8 cellular contexts compared by ENCODE assay signal in the genomic region with DNA sequence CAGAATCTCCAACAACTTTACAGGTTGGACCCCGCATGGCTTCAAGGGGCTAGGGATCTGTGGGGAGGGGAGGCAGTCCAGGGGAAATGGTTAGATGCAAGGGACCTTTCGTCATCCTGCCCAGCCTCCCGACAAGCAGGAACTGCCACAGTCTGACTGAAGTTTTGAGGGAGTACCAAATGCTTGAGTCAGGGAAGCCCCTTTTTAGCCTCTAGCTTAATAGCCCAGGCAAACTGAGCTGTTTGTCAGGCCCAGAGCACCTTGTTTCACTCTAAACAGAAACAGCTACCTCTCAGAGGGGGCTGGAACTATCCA. TPM values are rescaled to one million over a fixed set of nuclear protein-coding genes. Genes with fewer than 3 reads are reported as not detected.
DNase-seq lines count a peak whose midpoint lies in the region; ATAC-seq, FAIRE-seq and TF ChIP-seq lines count a peak whose summit lies in the region.

No MANE protein-coding gene starts in this region.

- H4K8ac ChIP-seq in H1 (ENCODE audit: extremely low read depth, insufficient read depth, low read length) (no peak overlapping the region), neuronal stem cell (ENCODE audit: low read depth, low read length) (no peak overlapping the region)

- no peak overlapping the region for H2BK15ac ChIP-seq in H1 (ENCODE audit: low read length)
- H2BK15ac ChIP-seq in neuronal stem cell (ENCODE audit: low read length): no peak overlapping the region

- H2AK5ac ChIP-seq in H1 (ENCODE audit: low read depth, low read length) (no peak overlapping the region; the same call in 1 of the 2 replicates), neuronal stem cell (ENCODE audit: low read depth, low read length) (no peak overlapping the region)

- no peak overlapping the region for H4K5ac ChIP-seq in H1 (ENCODE audit: insufficient read length, low read depth, low read length)

- H3K36me3 ChIP-seq in SK-N-SH (replicated peaks in 1 of 2; ENCODE audit: control insufficient read depth in 1 of 2, insufficient read depth in 2 of 2, low read length in 1 of 2) (peaks cover 0 to 12% of the 10 kb centered on the region in 2 experiments), H1 (ENCODE audit: control insufficient read depth in 2 of 4, insufficient read depth in 4 of 4, low read length in 3 of 4) (no peaks in the 10 kb centered on the region; a peak in 1 of 8 replicates), neuronal stem cell (replicated peaks in 1 of 2; ENCODE audit: control insufficient read depth in 2 of 2, insufficient read depth in 2 of 2, low read length in 2 of 2) (peaks cover 2 to 23% of the 10 kb centered on the region in 2 donors)

- no peak for TF ChIP-seq EP300 in SK-N-SH (IDR thresholded peaks at IDR 0.05; ENCODE audit: borderline replicate concordance in 1 of 2, low read depth in 1 of 2, low read length in 1 of 2)
- no peak for TF ChIP-seq EP300 in H1 (IDR thresholded peaks at IDR 0.05; ENCODE audit: borderline replicate concordance in 1 of 2, low read depth in 2 of 2, low read length in 2 of 2)

- H3K4ac ChIP-seq in H1 (replicated peaks; ENCODE audit: insufficient read length, low read depth, low read length): no peak overlapping the region
- no peak overlapping the region for H3K4ac ChIP-seq in neuronal stem cell (ENCODE audit: low read length)

- H3K27ac ChIP-seq in SK-N-SH (ENCODE audit: low read depth in 2 of 2, low read length in 1 of 2) (peak overlapping the region in 1 of 2 experiments; percentile 73; a peak in 2 of 4 replicates), H1 (ENCODE audit: low read depth, low read length) (no peak overlapping the region), neuronal stem cell (replicated peaks; ENCODE audit: low read length) (no peak overlapping the region)

- H2BK12ac ChIP-seq in H1 (ENCODE audit: low read depth, low read length) (no peak overlapping the region), neuronal stem cell (ENCODE audit: low read length) (no peak overlapping the region)

- H3K14ac ChIP-seq in H1 (ENCODE audit: insufficient read length): no peak overlapping the region
- H3K14ac ChIP-seq in neuronal stem cell (ENCODE audit: low read length): no peak overlapping the region

- POLR2A ChIA-PET in SK-N-SH (lab: Yijun Ruan, JAX): interaction anchor here (1.6 kb wide), 1 partner anchor 9 kb away, joined by 5 read pairs; no protein-coding TSS in a partner anchor
- POLR2A ChIA-PET in H1 (lab: Charles Lee; ENCODE audit: partially characterized antibody): interaction anchor here (1.2 to 2.2 kb wide), 4 partner anchors 9 to 37 kb away, joined by 4 to 9 read pairs (median 4); no protein-coding TSS in a partner anchor

- 8% methylated on average over 2 of the region's 3 CpGs for WGBS in SK-N-SH (ENCODE audit: low lambda C conversion rate)
- WGBS in H1 (ENCODE audit: extremely low coverage in 1 of 2, insufficient coverage in 1 of 2, insufficient read length in 1 of 2, insufficient replicate concordance in 2 of 2, low coverage in 1 of 2, low lambda C conversion rate in 2 of 2, missing lambda C conversion rate in 1 of 2), 2 experiments: 34% methylated on average over 3 of the region's 3 CpGs; no CpG with 5 or more reads in 1 of the 2 experiments
- WGBS in neuronal stem cell (ENCODE audit: extremely low coverage in 2 of 2, insufficient read length in 2 of 2, insufficient replicate concordance in 1 of 2), 2 donors: no CpG with 5 or more reads among the region's 3 CpGs

- no peaks in the 10 kb centered on the region for H4K20me1 ChIP-seq in SK-N-SH (ENCODE audit: insufficient read depth)
- H4K20me1 ChIP-seq in H1 (replicated peaks in 1 of 2; ENCODE audit: control insufficient read depth in 1 of 2, insufficient read depth in 2 of 2, low read length in 2 of 2): no peaks in the 10 kb centered on the region

- H3K79me1 ChIP-seq in H1 (ENCODE audit: low read depth, low read length) (peaks cover 3% of the 10 kb centered on the region), neuronal stem cell (ENCODE audit: low read depth, low read length) (peaks cover 1% of the 10 kb centered on the region)

- H3K4me2 ChIP-seq in SK-N-SH: peak overlapping the region; percentile 97
- peak overlapping the region; percentile 98 to 99 for H3K4me2 ChIP-seq in H1 (ENCODE audit: insufficient read depth in 1 of 2, low read depth in 2 of 2, low read length in 2 of 2)
- H3K4me2 ChIP-seq in neuronal stem cell (ENCODE audit: insufficient read depth, low read length, poor library complexity, severe bottlenecking): peak overlapping the region; percentile 86

- H3K4me1 ChIP-seq in SK-N-SH (ENCODE audit: control insufficient read depth in 1 of 2, insufficient read depth in 2 of 2, low read depth in 1 of 2, low read length in 1 of 2): peaks cover 0 to 13% of the 10 kb centered on the region in 2 experiments; a peak in 1 of 4 replicates
- peaks cover 0 to 17% (median 14%) of the 10 kb centered on the region in 4 experiments; a peak in 6 of 7 replicates for H3K4me1 ChIP-seq in H1 (replicated peaks in 1 of 4; ENCODE audit: control insufficient read depth in 3 of 4, insufficient read depth in 4 of 4, low read length in 3 of 4)
- peaks cover 6 to 14% of the 10 kb centered on the region in 2 donors for H3K4me1 ChIP-seq in neuronal stem cell (ENCODE audit: control insufficient read depth in 2 of 2, insufficient read depth in 1 of 2, low read depth in 1 of 2, low read length in 2 of 2)

- CTCF ChIA-PET in SK-N-SH (lab: Yijun Ruan, JAX): interaction anchor here (0.7 to 8.0 kb wide), 6 partner anchors 9 to 287 kb away, joined by 3 to 63 read pairs (median 4); partner anchors contain the start of gene AXDND1
- CTCF ChIA-PET in H1 (lab: Charles Lee; ENCODE audit: partially characterized antibody): interaction anchor here (0.5 to 4.2 kb wide), 6 partner anchors 11 to 286 kb away, joined by 3 to 15 read pairs (median 3); no protein-coding TSS in a partner anchor

- FAIRE-seq in H1 (lab: Jason Lieb, UNC): no peak

- H3K23me2 ChIP-seq in H1 (ENCODE audit: low read depth, low read length): peaks cover 13% of the 10 kb centered on the region

- H3K23ac ChIP-seq in H1 (ENCODE audit: insufficient read length) (no peak overlapping the region), neuronal stem cell (ENCODE audit: low read depth, low read length, poor library complexity) (peak overlapping the region; percentile 82)

- no peak for TF ChIP-seq RAD21 in SK-N-SH (IDR thresholded peaks at IDR 0.05; ENCODE audit: low read length)
- TF ChIP-seq RAD21 in H1 (IDR thresholded peaks at IDR 0.05 in 1 of 2, conservative IDR thresholded peaks at IDR 0.05 in 1 of 2; ENCODE audit: low read depth in 2 of 2, low read length in 2 of 2): no peak

- H2BK20ac ChIP-seq in H1 (ENCODE audit: low read length): no peak overlapping the region

- H3K4me3 ChIP-seq in SK-N-SH (ENCODE audit: low read depth in 2 of 2, low read length in 1 of 2) (peak overlapping the region; percentile 81 to 84), H1 (ENCODE audit: extremely low read depth in 1 of 4, insufficient read depth in 2 of 4, low read depth in 3 of 4, low read length in 4 of 4) (peak overlapping the region; percentile 55 to 74 (median 70); a peak in 7 of 8 replicates), neuronal stem cell (ENCODE audit: low read length in 2 of 2) (peak overlapping the region; percentile 82 to 89)

- no peak overlapping the region for H4K91ac ChIP-seq in H1 (replicated peaks; ENCODE audit: insufficient read length, low read length)
- no peak overlapping the region for H4K91ac ChIP-seq in neuronal stem cell (ENCODE audit: low read depth, low read length, poor library complexity)

- ATAC-seq in SK-N-SH treated with all-trans-retinoic acid at 6 μM for 48 hours: no peak; the same call in 2 of the 3 replicates
- ATAC-seq in GM19463 (IDR thresholded peaks at IDR 0.05; ENCODE audit: unreplicated experiment): no peak
- ATAC-seq in HG02870 (IDR thresholded peaks at IDR 0.05; ENCODE audit: unreplicated experiment): no peak
- no peak for ATAC-seq in GM18519 (IDR thresholded peaks at IDR 0.05; ENCODE audit: low FRiP score, unreplicated experiment)

- H2BK120ac ChIP-seq in H1 (replicated peaks; ENCODE audit: low read depth, low read length) (no peak overlapping the region), neuronal stem cell (ENCODE audit: low read depth, low read length) (no peak overlapping the region)

- H3K56ac ChIP-seq in H1 (replicated peaks; ENCODE audit: insufficient read length, low read depth, low read length): no peak overlapping the region

- TF ChIP-seq POLR2A in H1 (IDR thresholded peaks at IDR 0.05; ENCODE audit: control extremely low read depth in 1 of 2, low read depth in 2 of 2, low read length in 2 of 2): no peak

- H3K9me3 ChIP-seq in SK-N-SH: no peaks in the 10 kb centered on the region
- no peaks in the 10 kb centered on the region for H3K9me3 ChIP-seq in H1 (ENCODE audit: insufficient read depth in 2 of 2, low read depth in 1 of 2, low read length in 1 of 2)
- H3K9me3 ChIP-seq in neuronal stem cell (replicated peaks in 1 of 2; ENCODE audit: control insufficient read depth in 2 of 2, insufficient read depth in 1 of 2, low read depth in 1 of 2, low read length in 2 of 2): no peaks in the 10 kb centered on the region

- H3K79me2 ChIP-seq in SK-N-SH (ENCODE audit: insufficient read depth) (peaks cover 26% of the 10 kb centered on the region), H1 (ENCODE audit: control insufficient read depth in 1 of 2, insufficient read depth in 2 of 2, low read length in 2 of 2) (no peaks in the 10 kb centered on the region)

- TF ChIP-seq CTCF in SK-N-SH (IDR thresholded peaks at IDR 0.05) (no peak), H1 (IDR thresholded peaks at IDR 0.05; ENCODE audit: control extremely low read depth in 1 of 3, insufficient read depth in 1 of 3, low read depth in 1 of 3, low read length in 3 of 3) (no peak)

- no peaks in the 10 kb centered on the region for H3K9me2 ChIP-seq in SK-N-SH

- H3K27me3 ChIP-seq in SK-N-SH (ENCODE audit: insufficient read depth) (no peaks in the 10 kb centered on the region), H1 (replicated peaks in 1 of 4; ENCODE audit: control insufficient read depth in 3 of 4, extremely low read depth in 1 of 4, insufficient read depth in 3 of 4, low read length in 3 of 4) (no peaks in the 10 kb centered on the region), neuronal stem cell (ENCODE audit: control insufficient read depth in 3 of 3, insufficient read depth in 3 of 3, low read depth in 1 of 3, low read length in 3 of 3) (peaks cover 0 to 6% (median 0%) of the 10 kb centered on the region in 3 experiments)

- H2AFZ ChIP-seq in SK-N-SH (ENCODE audit: low read depth) (peak overlapping the region; percentile 81; the same call in 1 of the 2 replicates), H1 (ENCODE audit: low read length) (no peak overlapping the region), neuronal stem cell (ENCODE audit: low read length) (peak overlapping the region; percentile 98)

- H3K18ac ChIP-seq in H1 (ENCODE audit: extremely low read depth, low read length) (no peak overlapping the region), neuronal stem cell (ENCODE audit: low read length) (no peak overlapping the region)

- peak overlapping the region; percentile 83 for H3K9ac ChIP-seq in SK-N-SH
- no peak overlapping the region; a peak in 1 of 7 replicates for H3K9ac ChIP-seq in H1 (replicated peaks in 1 of 4; ENCODE audit: extremely low read depth in 1 of 4, low read depth in 3 of 4, low read length in 3 of 4)
- H3K9ac ChIP-seq in neuronal stem cell (ENCODE audit: low read depth, low read length, poor library complexity): no peak overlapping the region

- H3F3A ChIP-seq in SK-N-SH (replicated peaks; ENCODE audit: insufficient read depth): peaks cover 8% of the 10 kb centered on the region

- no peak overlapping the region for H2BK5ac ChIP-seq in H1 (ENCODE audit: low read depth, low read length)
- H2BK5ac ChIP-seq in neuronal stem cell (ENCODE audit: low read length): no peak overlapping the region

- DNase-seq in SK-N-SH: peak; percentile 48
- DNase-seq in RPMI8226: peak; percentile 39
- DNase-seq in H1 (ENCODE audit: low read depth in 1 of 2, low spot score in 2 of 2): no peak
- DNase-seq in neuronal stem cell (ENCODE audit: low spot score): no peak

RNA-seq across cellular contexts. Expression of gene TOR3A, which starts 1.1 kb away (rescaled TPM):
- polyA plus RNA-seq in SK-N-SH (2012; rRNA removed): 29.9 and 33.2 TPM in 2 replicates
- 17.8 and 25.9 TPM in 2 replicates for polyA plus RNA-seq in SK-N-SH (2012; cell fraction: cytosol; rRNA removed)
- 23.3 and 29.7 TPM in 2 replicates for polyA plus RNA-seq in SK-N-SH (2012; cell fraction: nucleus; rRNA removed)
- total RNA-seq in H1 (2021; fragmentation: NEBNext Ultra II Directional; extraction: Animal tissue kit (Norgen Biotek cat#: 25700)): 19.9 and 21.4 TPM in 2 replicates
- 15.3 and 26.9 TPM in 2 replicates for polyA plus RNA-seq in H1 (2011; rRNA removed)
- 20.4 TPM for polyA plus RNA-seq in H1 (2011; cell fraction: cytosol; rRNA removed)
- 32.6 TPM for polyA plus RNA-seq in H1 (2011; cell fraction: nucleus; rRNA removed)
- 18.0 to 24.6 TPM (median 21.5 TPM) in 4 replicates for polyA plus RNA-seq in H1 (2012, experiment 1 of 2)
- polyA plus RNA-seq in H1 (2012, experiment 2 of 2): 14.7 TPM
- polyA plus RNA-seq in H1 (2013, experiment 1 of 2): 15.3 TPM
- 16.1 TPM for polyA plus RNA-seq in H1 (2013, experiment 2 of 2)
- 29.6 and 40.8 TPM in 2 replicates for polyA minus RNA-seq in H1 (2011; rRNA and poly(A)+ RNA removed)
- 16.9 TPM for polyA minus RNA-seq in H1 (2011; cell fraction: cytosol; rRNA and poly(A)+ RNA removed)
- 14.4 TPM for polyA minus RNA-seq in H1 (2011; cell fraction: nucleus; rRNA and poly(A)+ RNA removed)
- polyA plus RNA-seq in neuronal stem cell (2013, experiment 1 of 2): 12.6 TPM
- 12.5 TPM for polyA plus RNA-seq in neuronal stem cell (2013, experiment 2 of 2)

RNA-seq across cellular contexts. Expression of gene FAM20B, which starts 57.3 kb away (rescaled TPM):
- polyA plus RNA-seq in SK-N-SH (2012; rRNA removed) (14.9 and 17.5 TPM in 2 replicates), H1 (2011; rRNA removed) (6.3 and 8.3 TPM in 2 replicates)
- polyA plus RNA-seq in SK-N-SH (2012; cell fraction: cytosol; rRNA removed): 19.2 and 20.8 TPM in 2 replicates
- 6.8 and 10.6 TPM in 2 replicates for polyA plus RNA-seq in SK-N-SH (2012; cell fraction: nucleus; rRNA removed)
- total RNA-seq in H1 (2021; fragmentation: NEBNext Ultra II Directional; extraction: Animal tissue kit (Norgen Biotek cat#: 25700)): 36.3 and 36.6 TPM in 2 replicates
- 10.3 TPM for polyA plus RNA-seq in H1 (2011; cell fraction: cytosol; rRNA removed)
- polyA plus RNA-seq in H1 (2011; cell fraction: nucleus; rRNA removed): 9.4 TPM
- 12.6 to 21.2 TPM (median 13.9 TPM) in 4 replicates for polyA plus RNA-seq in H1 (2012, experiment 1 of 2)
- 2.7 TPM for polyA plus RNA-seq in H1 (2012, experiment 2 of 2)
- polyA plus RNA-seq in H1 (2013, experiment 1 of 2): 18.2 TPM
- 18.7 TPM for polyA plus RNA-seq in H1 (2013, experiment 2 of 2)
- 36.1 and 43.3 TPM in 2 replicates for polyA minus RNA-seq in H1 (2011; rRNA and poly(A)+ RNA removed)
- 14.0 TPM for polyA minus RNA-seq in H1 (2011; cell fraction: cytosol; rRNA and poly(A)+ RNA removed)
- 17.0 TPM for polyA minus RNA-seq in H1 (2011; cell fraction: nucleus; rRNA and poly(A)+ RNA removed)
- 19.0 TPM for polyA plus RNA-seq in neuronal stem cell (2013, experiment 1 of 2)
- 19.5 TPM for polyA plus RNA-seq in neuronal stem cell (2013, experiment 2 of 2)

Comparison
In these comparisons a context has a peak if more than half of its experiments do, and no peak if none do; other contexts are left out.
1. DNase-seq: peak in SK-N-SH (single experiment) and RPMI8226 (single experiment); none in H1 (0 of 2) and neuronal stem cell (single experiment).
2. Peak in every context shown above with its lines, with median percentiles within 50 percentile points of each other: H3K4me2 ChIP-seq and H3K4me3 ChIP-seq.